ENCODE assay signal across 8 cellular contexts in the genomic region with DNA sequence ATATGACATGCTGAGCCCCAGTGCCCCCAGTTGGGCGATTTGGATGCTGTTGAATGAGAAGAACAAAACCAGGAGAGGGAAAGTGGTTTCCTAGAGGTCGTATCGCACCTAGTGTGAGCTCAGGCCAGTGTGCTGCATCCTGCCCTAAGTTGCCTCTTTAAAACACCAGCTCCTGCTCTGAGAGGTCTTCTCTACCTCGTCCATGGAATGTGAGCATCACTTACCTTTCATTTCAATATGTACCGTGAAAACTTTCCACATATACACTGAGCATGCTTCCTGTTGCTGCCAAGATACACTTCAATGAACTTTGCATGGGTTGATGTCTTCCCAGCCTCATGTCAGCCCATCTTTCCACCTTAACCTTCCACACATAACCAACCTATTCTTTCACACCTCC. TPM values are rescaled to one million over a fixed set of nuclear protein-coding genes. Genes with fewer than 3 reads are reported as not detected.
"Had no signal": no experiment of that assay in that cellular context is flagged by ENCODE, and none has a peak within 500 bp of the region (broad histone marks: within the 10 kb centered on the region; RNA-seq: fewer than 3 reads in every experiment).

No MANE protein-coding gene starts in this region.

- H3K27me3 Mint-ChIP-seq: IgD-negative memory B cell had no signal

- H3K4me1 Mint-ChIP-seq: IgD-negative memory B cell had no signal

- H3K27ac Mint-ChIP-seq: IgD-negative memory B cell had no signal

- H3K4me3 ChIP-seq: K562 had no signal

- H3K27ac ChIP-seq: HL-60 had no signal

- H3K36me3 Mint-ChIP-seq: IgD-negative memory B cell had no signal

- DNase-seq: IMR-90, KBM-7 had no signal

- H3K4me3 Mint-ChIP-seq: IgD-negative memory B cell had no signal

RNA-seq across cellular contexts. Expression of a gene that starts 55.6 kb away (rescaled TPM):
- total RNA-seq: HepG2, HT-29, HT1080, IMR-90, K562 had no signal
